Comparison of ENCODE assay signal across 8 cellular contexts in genomic region chr14:88385212-88386101, GRCh38.
DNase-seq lines count a peak whose midpoint lies in the region; ATAC-seq lines count a peak whose summit lies in the region.

Gene SPATA7 (plus strand): TSS chr14:88385657. CDS start chr14:88385819, 162 bp downstream.

- peak within 1 kb of the TSS; percentile 83 for H3K9ac ChIP-seq in BLaER1

- H3K9me3 ChIP-seq in BLaER1 = no peaks in the 10 kb centered on the region

- peak within 1 kb of the TSS; percentile 90 for H3K27ac Mint-ChIP-seq in dendritic cell treated with granulocyte-macrophage colony-stimulating factor and Interleukin-4, amounts not matched to agents 40 ng/mL and 50 ng/mL, for 4 days

- peak; percentile 62 for DNase-seq in GM19238 (ENCODE audit: insufficient read length, low spot score)
- peak; percentile 93 for DNase-seq in NCI-H510A (lab: John Stamatoyannopoulos, UW)
- DNase-seq in activated CD4-positive, alpha-beta T cell treated with anti-CD3 and anti-CD28 coated beads, Interleukin-2, amount 50 U/mL, for 1 hour = peak; percentile 74
- peak; percentile 98 for DNase-seq in left kidney (ENCODE audit: low read depth, low spot score)
- peak; percentile 86 for DNase-seq in stimulated activated CD4-positive, alpha-beta T cell treated with anti-CD3 and anti-CD28 coated beads, Interleukin-1b, Interleukin-23, amount 100 ng/mL, for 48 hours

- H3K9me3 Mint-ChIP-seq in dendritic cell treated with granulocyte-macrophage colony-stimulating factor and Interleukin-4, amounts not matched to agents 40 ng/mL and 50 ng/mL, for 4 days = no peaks in the 10 kb centered on the region

- intact Hi-C loops in dendritic cell treated with granulocyte-macrophage colony-stimulating factor and Interleukin-4, amounts not matched to agents 40 ng/mL and 50 ng/mL, for 4 days (cut with micrococcal nuclease) = loop anchor here (5.0 to 10.0 kb wide), 2 partner anchors 368 to 441 kb away; no protein-coding TSS in a partner anchor

- peak within 1 kb of the TSS; percentile 63 for H3K27ac ChIP-seq in BLaER1

- 0 out of 2 replicates have a peak, but pooled peaks cover 6% of the 10 kb centered on the region for H4K20me1 ChIP-seq in BLaER1

- ATAC-seq in HG03439 (IDR thresholded peaks at IDR 0.05; ENCODE audit: unreplicated experiment) = peak; percentile 100

- H3K4me1 Mint-ChIP-seq in dendritic cell treated with granulocyte-macrophage colony-stimulating factor and Interleukin-4, amounts not matched to agents 40 ng/mL and 50 ng/mL, for 4 days (ENCODE audit: low read depth) = peaks cover 13% of the 10 kb centered on the region

- peaks cover 9% of the 10 kb centered on the region for H3K36me3 Mint-ChIP-seq in dendritic cell treated with granulocyte-macrophage colony-stimulating factor and Interleukin-4, amounts not matched to agents 40 ng/mL and 50 ng/mL, for 4 days (ENCODE audit: low read depth)

- peaks cover 19% of the 10 kb centered on the region for H3K4me1 ChIP-seq in BLaER1

- H3K4me3 Mint-ChIP-seq in dendritic cell treated with granulocyte-macrophage colony-stimulating factor and Interleukin-4, amounts not matched to agents 40 ng/mL and 50 ng/mL, for 4 days = peak within 1 kb of the TSS; percentile 97

- peaks cover 13% of the 10 kb centered on the region for H3K27me3 Mint-ChIP-seq in dendritic cell treated with granulocyte-macrophage colony-stimulating factor and Interleukin-4, amounts not matched to agents 40 ng/mL and 50 ng/mL, for 4 days

- H3K4me3 ChIP-seq in BLaER1 = peak within 1 kb of the TSS; percentile 86

- no peaks in the 10 kb centered on the region for H3K27me3 ChIP-seq in BLaER1

- H3K4me2 ChIP-seq in BLaER1 = peak within 1 kb of the TSS; percentile 92

- H3K36me3 ChIP-seq in BLaER1 = no peaks in the 10 kb centered on the region

Comparison
In these comparisons a context has a peak if more than half of its experiments do, and no peak if none do; other contexts are left out.
1. Peak in every context shown above with its lines: DNase-seq, ATAC-seq, H3K4me3 ChIP-seq and H3K27ac ChIP-seq.